2 cellular contexts compared by ENCODE assay signal in genomic region chr10:100293067-100293466, GRCh38.
TF ChIP-seq lines count a peak whose summit lies in the region.

No MANE protein-coding gene starts in this region.

TF ChIP-seq in IMR-90, 13 proteins besides CTCF, POLR2A, EP300 and RAD21:
- TF ChIP-seq RCOR1 (IDR thresholded peaks at IDR 0.05; ENCODE audit: insufficient replicate concordance, low read length) (no peak), CEBPB (IDR thresholded peaks at IDR 0.05; ENCODE audit: low read depth, low read length) (peak; percentile 32; the same call in 1 of the 2 replicates)

TF ChIP-seq in K562, 482 proteins besides CTCF, POLR2A, EP300 and RAD21:
- TF ChIP-seq RBM34 (IDR thresholded peaks at IDR 0.05; ENCODE audit: borderline replicate concordance, insufficient read depth, low read length) = no peak
- TF ChIP-seq CEBPB (tag; IDR thresholded peaks at IDR 0.05) = peak; percentile 62
- 0 out of 2 replicates have a peak, but pooled peaks have one; percentile 14 for TF ChIP-seq CEBPG (CRISPR knock-in tag; IDR thresholded peaks at IDR 0.05)
- TF ChIP-seq CEBPG (tag; conservative IDR thresholded peaks at IDR 0.05 in 1 of 2, IDR thresholded peaks at IDR 0.05 in 1 of 2) = 0 out of 4 replicates have a peak, but pooled peaks of 1 of the 2 experiments have one; percentile 18
- no peak for TF ChIP-seq ZNF740 (CRISPR knock-in tag; IDR thresholded peaks at IDR 0.05)
- TF ChIP-seq ZNF740 (tag; IDR thresholded peaks at IDR 0.05) = no peak
